Comparison of ENCODE assay signal across 26 cellular contexts in genomic region chr1:85616011-85616705, GRCh38. TPM values are rescaled to one million over a fixed set of nuclear protein-coding genes. Genes with fewer than 3 reads are reported as not detected.
A peak's percentile ranks its signal among the peaks of the same experiment; 100 is the strongest.
DNase-seq lines count a peak whose midpoint lies in the region; ATAC-seq, FAIRE-seq and TF ChIP-seq lines count a peak whose summit lies in the region.
"Had no signal": no experiment of that assay in that cellular context is flagged by ENCODE, and none has a peak within 500 bp of the region (broad histone marks: within the 10 kb centered on the region; RNA-seq: fewer than 3 reads in every experiment).

No MANE protein-coding gene starts in this region.

- DNase-seq in right cardiac atrium (peak; percentile 15 to 59 (median 41)), right atrium auricular region (ENCODE audit: low spot score) (no peak), dorsolateral prefrontal cortex (no peak), neuronal stem cell (ENCODE audit: low spot score) (no peak), testis (peak; percentile 17), HTR-8/SVneo (ENCODE audit: insufficient read length, low spot score) (no peak), spleen (no peak), hippocampal formation (lab: John Stamatoyannopoulos, UW) (no peak)
- DNase-seq: activated CD4-positive, alpha-beta T cell treated with anti-CD3 and anti-CD28 coated beads, Interleukin-2, amount 50 U/mL, for 4 hours; activated CD4-positive, CD25-positive, alpha-beta regulatory T cell; activated CD8-positive, alpha-beta memory T cell treated with anti-CD3 and anti-CD28 coated beads, Interleukin-2, amount 10 ng/mL, durations not matched to agents 7 days and 5 days; activated naive CD4-positive, alpha-beta T cell; activated naive CD8-positive, alpha-beta T cell treated with anti-CD3 and anti-CD28 coated beads, Interleukin-2, amount 50 U/mL, for 24 hours; activated T-cell treated with anti-CD3 and anti-CD28 coated beads, Interleukin-2, amount 50 U/mL, for 72 hours; body of pancreas; Caco-2; NCI-H1092 treated with DMSO at 0.1 percent for 48 hours; NCI-H187; NCI-H2171; RPMI8226; stimulated activated naive CD4-positive, alpha-beta T cell treated with Interleukin-2 at 50 U/mL for 16 hours; T-cell had no signal

- no peaks in the 10 kb centered on the region for H3K79me1 ChIP-seq in neuronal stem cell (ENCODE audit: low read depth, low read length)

- no peak overlapping the region for H2BK12ac ChIP-seq in neuronal stem cell (ENCODE audit: low read length)

- TF ChIP-seq POLR2A in testis (IDR thresholded peaks at IDR 0.05) = no peak
- no peak for TF ChIP-seq POLR2A in spleen (IDR thresholded peaks at IDR 0.05)

- no peak overlapping the region for H2BK5ac ChIP-seq in neuronal stem cell (ENCODE audit: low read length)

- no peak overlapping the region for H3K14ac ChIP-seq in neuronal stem cell (ENCODE audit: low read length)

- peak overlapping the region; percentile 15 for H2AK5ac ChIP-seq in neuronal stem cell (ENCODE audit: low read depth, low read length)

- no peak overlapping the region for H2BK120ac ChIP-seq in neuronal stem cell (ENCODE audit: low read depth, low read length)

- no peak overlapping the region for H2BK15ac ChIP-seq in neuronal stem cell (ENCODE audit: low read length)

- peak overlapping the region; percentile 6 for H3K18ac ChIP-seq in neuronal stem cell (ENCODE audit: low read length)

- peak overlapping the region; percentile 14 for H4K91ac ChIP-seq in neuronal stem cell (ENCODE audit: low read depth, low read length, poor library complexity)

- H3K4me2 ChIP-seq in neuronal stem cell (ENCODE audit: insufficient read depth, low read length, poor library complexity, severe bottlenecking) = no peak overlapping the region
- H3K4me2 ChIP-seq: hepatocyte had no signal

- no peak overlapping the region for H3K23ac ChIP-seq in neuronal stem cell (ENCODE audit: low read depth, low read length, poor library complexity)

- no peak overlapping the region for H3K27ac ChIP-seq in right cardiac atrium (ENCODE audit: low read length)
- H3K27ac ChIP-seq in right atrium auricular region = no peak overlapping the region
- H3K27ac ChIP-seq in dorsolateral prefrontal cortex = no peak overlapping the region
- no peak overlapping the region for H3K27ac ChIP-seq in neuronal stem cell (replicated peaks; ENCODE audit: low read length)
- H3K27ac ChIP-seq in testis = no peak overlapping the region
- peak overlapping the region in 1 of 8 donors; percentile 22 for H3K27ac ChIP-seq in spleen
- H3K27ac ChIP-seq: body of pancreas, gastroesophageal sphincter, hepatocyte, vagina had no signal

- H3K4ac ChIP-seq in neuronal stem cell (ENCODE audit: low read length) = no peak overlapping the region

- H3K36me3 ChIP-seq in right atrium auricular region = no peaks in the 10 kb centered on the region
- H3K36me3 ChIP-seq in neuronal stem cell (replicated peaks in 1 of 2; ENCODE audit: control insufficient read depth in 2 of 2, insufficient read depth in 2 of 2, low read length in 2 of 2) = no peaks in the 10 kb centered on the region
- no peaks in the 10 kb centered on the region for H3K36me3 ChIP-seq in testis (ENCODE audit: low read depth, missing control alignments)
- peaks cover 0 to 3% (median 0%) of the 10 kb centered on the region in 6 donors for H3K36me3 ChIP-seq in spleen
- H3K36me3 ChIP-seq: gastroesophageal sphincter, vagina had no signal

- H3K27me3 ChIP-seq in right cardiac atrium (ENCODE audit: control insufficient read depth, insufficient read depth) = no peaks in the 10 kb centered on the region
- H3K27me3 ChIP-seq in right atrium auricular region = no peaks in the 10 kb centered on the region
- H3K27me3 ChIP-seq in dorsolateral prefrontal cortex = peaks cover 0 to 6% (median 0%) of the 10 kb centered on the region in 45 donors
- H3K27me3 ChIP-seq in neuronal stem cell (ENCODE audit: control insufficient read depth in 3 of 3, insufficient read depth in 3 of 3, low read depth in 1 of 3, low read length in 3 of 3) = no peaks in the 10 kb centered on the region
- no peaks in the 10 kb centered on the region for H3K27me3 ChIP-seq in testis
- H3K27me3 ChIP-seq in spleen (replicated peaks in 1 of 7) = peaks cover 0 to 7% (median 0%) of the 10 kb centered on the region in 7 donors
- H3K27me3 ChIP-seq: body of pancreas, hepatocyte, vagina had no signal

- H3K4me3 ChIP-seq in right cardiac atrium (ENCODE audit: low read length) (no peak overlapping the region), right atrium auricular region (peak overlapping the region in 1 of 2 donors; percentile 9), dorsolateral prefrontal cortex (peak overlapping the region in 41 of 59 donors; percentile 2 to 50 (median 29)), neuronal stem cell (ENCODE audit: low read length in 2 of 2) (no peak overlapping the region), testis (peak overlapping the region; percentile 6 to 40), spleen (peak overlapping the region in 3 of 8 donors; percentile 15 to 47 (median 24))
- H3K4me3 ChIP-seq: body of pancreas, gastroesophageal sphincter, hepatocyte, vagina had no signal

- peak in 1 of 2 donors; percentile 37 for ATAC-seq in right cardiac atrium
- ATAC-seq: activated CD8-positive, alpha-beta memory T cell treated with anti-CD3 and anti-CD28 coated beads, Interleukin-2, amount 10 ng/mL, durations not matched to agents 7 days and 5 days; activated naive CD8-positive, alpha-beta T cell treated with anti-CD3 and anti-CD28 coated beads, Interleukin-2, amount 50 U/mL, for 24 hours; activated T-cell treated with anti-CD3 and anti-CD28 coated beads, Interleukin-2, amount 50 U/mL, for 72 hours; body of pancreas; gastroesophageal sphincter; T-cell had no signal

- intact Hi-C loops in right cardiac atrium (cut with DNase I) (no loop called here), dorsolateral prefrontal cortex (cut with DNase I) (no loop called here), testis (cut with DNase I; ENCODE audit: low total_unique reads) (no loop called here), spleen (cut with DNase I; ENCODE audit: low total_unique reads) (no loop called here)

- FAIRE-seq in HTR-8/SVneo (lab: Jason Lieb, UNC) = no peak

- H3K4me1 ChIP-seq in right cardiac atrium (ENCODE audit: control insufficient read depth, insufficient read depth, low read length) (no peaks in the 10 kb centered on the region), right atrium auricular region (peaks cover 0 to 20% of the 10 kb centered on the region in 2 donors), neuronal stem cell (ENCODE audit: control insufficient read depth in 2 of 2, insufficient read depth in 1 of 2, low read depth in 1 of 2, low read length in 2 of 2) (peaks cover 3 to 14% of the 10 kb centered on the region in 2 donors), testis (peaks cover 6% of the 10 kb centered on the region), spleen (peaks cover 0 to 8% (median 0%) of the 10 kb centered on the region in 6 donors)

- H4K8ac ChIP-seq in neuronal stem cell (ENCODE audit: low read depth, low read length) = no peak overlapping the region

- H3K9me3 ChIP-seq in right cardiac atrium (ENCODE audit: control insufficient read depth, low read length) = no peaks in the 10 kb centered on the region
- peaks cover 0 to 7% of the 10 kb centered on the region in 2 donors for H3K9me3 ChIP-seq in right atrium auricular region
- H3K9me3 ChIP-seq in neuronal stem cell (replicated peaks in 1 of 2; ENCODE audit: control insufficient read depth in 2 of 2, insufficient read depth in 1 of 2, low read depth in 1 of 2, low read length in 2 of 2) = peaks cover 0 to 12% of the 10 kb centered on the region in 2 donors
- no peaks in the 10 kb centered on the region for H3K9me3 ChIP-seq in testis
- H3K9me3 ChIP-seq in spleen = peaks cover 0 to 22% (median 7%) of the 10 kb centered on the region in 8 donors
- H3K9me3 ChIP-seq: body of pancreas, Caco-2 had no signal

- TF ChIP-seq CTCF in right atrium auricular region (IDR thresholded peaks at IDR 0.05) (no peak), dorsolateral prefrontal cortex (IDR thresholded peaks at IDR 0.05 in 54 of 56, conservative IDR thresholded peaks at IDR 0.05 in 2 of 56; ENCODE audit: low read depth in 1 of 56, partially characterized antibody in 56 of 56) (no peak), testis (IDR thresholded peaks at IDR 0.05) (no peak), spleen (IDR thresholded peaks at IDR 0.05 in 8 of 11, conservative IDR thresholded peaks at IDR 0.05 in 3 of 11) (no peak)

- no peak overlapping the region for H3K9ac ChIP-seq in neuronal stem cell (ENCODE audit: low read depth, low read length, poor library complexity)

- WGBS in right cardiac atrium = 34% methylated on average over 55 of the region's 55 CpGs
- WGBS in neuronal stem cell (ENCODE audit: extremely low coverage in 2 of 2, insufficient read length in 2 of 2, insufficient replicate concordance in 1 of 2), 2 donors = no CpG with 5 or more reads among the region's 55 CpGs
- WGBS in testis, 2 donors = 23 to 27% methylated on average over 27 to 55 of the region's 55 CpGs
- WGBS in spleen, 5 donors = 38 to 65% (median 40%) methylated on average over 20 to 55 of the region's 55 CpGs

- no peak overlapping the region for H2AFZ ChIP-seq in neuronal stem cell (ENCODE audit: low read length)
- H2AFZ ChIP-seq: hepatocyte had no signal

RNA-seq across cellular contexts. Expression of gene CCN1, which starts 35.6 kb away (rescaled TPM):
- total RNA-seq in right cardiac atrium (100 to 1,000 TPM in 1 of 4 donors, 10 to 100 TPM in 3; 23.8 to 112 (median 36.2) TPM), right atrium auricular region (100 to 1,000 TPM in 1 of 2 donors, 10 to 100 TPM in 1; 41.8 to 156 TPM), dorsolateral prefrontal cortex (100 to 1,000 TPM in 1 of 120 experiments, 10 to 100 TPM in 102, 1 to 10 TPM in 17; 5.9 to 119 (median 14.1) TPM), testis (10 to 100 TPM in 1 of 2 donors, 1 to 10 TPM in 1; 7.7 to 17.6 TPM), spleen (100 to 1,000 TPM in 4 of 7 donors, 10 to 100 TPM in 3; 15.9 to 371 (median 148) TPM)
- polyA plus RNA-seq in right cardiac atrium (275 TPM), testis (ENCODE audit: insufficient read depth, low read depth, low replicate concordance) (46.6 TPM), spleen (10 to 100 TPM in 2 of 3 donors, 1 to 10 TPM in 1; 8.0 to 87.0 (median 74.5) TPM)
- polyA plus RNA-seq in neuronal stem cell (2013, experiment 1 of 2) = 66.8 TPM
- 66.8 TPM for polyA plus RNA-seq in neuronal stem cell (2013, experiment 2 of 2)
- total RNA-seq: activated CD8-positive, alpha-beta memory T cell treated with anti-CD3 and anti-CD28 coated beads, Interleukin-2, amount 10 ng/mL, durations not matched to agents 7 days and 5 days had no signal
- polyA plus RNA-seq: CD14-positive monocyte had no signal

Comparison
In these comparisons a context has a peak if more than half of its experiments do, and no peak if none do; other contexts are left out.
1. DNase-seq: peak in right cardiac atrium (3 of 3) and testis (single experiment); none in right atrium auricular region (single experiment), dorsolateral prefrontal cortex (0 of 10), neuronal stem cell (single experiment), HTR-8/SVneo (single experiment), spleen (single experiment) and hippocampal formation (0 of 2).
2. H3K4me3 ChIP-seq: peak in dorsolateral prefrontal cortex (41 of 59) and testis (2 of 2); none in right cardiac atrium (single experiment) and neuronal stem cell (0 of 2).